In the genomic region with DNA sequence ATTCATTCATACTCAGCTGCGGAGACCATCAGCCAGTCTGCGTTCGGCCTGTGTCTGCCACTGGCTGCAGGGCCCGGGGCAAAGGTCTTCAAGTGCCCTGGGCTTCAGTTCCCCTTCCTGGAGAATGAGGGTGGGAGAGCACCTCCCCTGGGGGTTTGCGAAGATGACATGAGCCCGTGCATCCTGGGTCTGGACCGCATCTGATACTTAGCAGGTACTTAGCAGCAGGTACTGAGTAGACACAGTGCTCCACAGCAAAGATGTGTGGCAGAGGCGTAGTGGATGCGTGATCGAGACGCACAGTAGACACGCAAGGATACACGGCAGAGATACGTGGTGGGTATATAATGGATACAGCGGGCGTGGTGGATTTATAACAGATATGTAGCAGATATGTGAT, we compare ENCODE assay signal across 26 cellular contexts.
"Had no signal": no experiment of that assay in that cellular context is flagged by ENCODE, and none has a peak within 500 bp of the region (broad histone marks: within the 10 kb centered on the region; RNA-seq: fewer than 3 reads in every experiment).

No MANE protein-coding gene starts in this region.

- H3K27ac Mint-ChIP-seq: activated CD4-positive, alpha-beta memory T cell treated with anti-CD3 and anti-CD28 coated beads for 36 hours; activated CD4-positive, alpha-beta T cell treated with anti-CD3 and anti-CD28 coated beads, Interleukin-2, amount 10 ng/mL, durations not matched to agents 24 days and 14 days; activated T-cell treated with anti-CD3 and anti-CD28 coated beads, Interleukin-2, amount 50 U/mL, for 24 hours; stimulated activated naive B cell treated with anti-CD40 and anti-IgM and Interleukin-4, amounts not matched to agents 10 μg/mL and 1 μg/mL and 100 μg/mL, for 72 hours; T-helper 17 cell had no signal

- H3K4me1 Mint-ChIP-seq: activated CD4-positive, alpha-beta T cell treated with anti-CD3 and anti-CD28 coated beads, Interleukin-2, amount 10 ng/mL, durations not matched to agents 24 days and 14 days had no signal

- H3K9me3 ChIP-seq: breast epithelium, right atrium auricular region, suprapubic skin had no signal

- H3K27me3 ChIP-seq: breast epithelium, right atrium auricular region, stomach, suprapubic skin had no signal

- H3K4me1 ChIP-seq: breast epithelium, right atrium auricular region, suprapubic skin, tibial artery had no signal

- H3K36me3 ChIP-seq: breast epithelium, right atrium auricular region, tibial artery, WERI-Rb-1 had no signal

- DNase-seq: activated CD4-positive, alpha-beta memory T cell treated with anti-CD3 and anti-CD28 coated beads for 36 hours; activated CD4-positive, alpha-beta T cell treated with anti-CD3 and anti-CD28 coated beads, Interleukin-2, amount 10 ng/mL, durations not matched to agents 24 days and 14 days; activated CD4-positive, CD25-positive, alpha-beta regulatory T cell treated with anti-CD3 and anti-CD28 coated beads, Interleukin-2, amount 50 U/mL, for 72 hours; activated CD8-positive, alpha-beta memory T cell treated with anti-CD3 and anti-CD28 coated beads, Interleukin-2, amount 50 U/mL, for 48 hours; activated gamma-delta T cell treated with Interleukin-2 at 50 U/mL for 16 hours; activated naive CD4-positive, alpha-beta T cell treated with anti-CD3 and anti-CD28 coated beads, Interleukin-2, amount 50 U/mL, for 16 hours; activated T-cell treated with anti-CD3 and anti-CD28 coated beads, Interleukin-2, amount 50 U/mL, for 24 hours; amygdala; effector CD8-positive, alpha-beta T cell; hippocampal formation; occipital lobe; stimulated activated CD4-positive, alpha-beta T cell treated with anti-CD3 and anti-CD28 coated beads, Interleukin-1b, Interleukin-23, amount 100 ng/mL, for 48 hours; stimulated activated CD4-positive, alpha-beta T cell treated with anti-CD3 and anti-CD28 coated beads, Interleukin-4, amount 100 ng/mL, for 4 hours; stimulated activated CD8-positive, alpha-beta memory T cell treated with anti-CD3 and anti-CD28 coated beads, Interleukin-4, amount 100 ng/mL, for 48 hours; stimulated activated naive B cell treated with anti-CD40 and anti-IgM and Interleukin-4, amounts not matched to agents 10 μg/mL and 1 μg/mL and 100 μg/mL, for 72 hours; stomach; T1000; tibial artery; WERI-Rb-1 had no signal

- H3K9me3 Mint-ChIP-seq: central memory CD8-positive, alpha-beta T cell had no signal

- H3K4me3 ChIP-seq: breast epithelium, right atrium auricular region, smooth muscle cell, stomach, suprapubic skin, tibial artery had no signal

- H3K27ac ChIP-seq: breast epithelium, right atrium auricular region, stomach, suprapubic skin, tibial artery, WERI-Rb-1 had no signal

- H3K4me3 Mint-ChIP-seq: activated CD4-positive, alpha-beta memory T cell treated with anti-CD3 and anti-CD28 coated beads for 36 hours; activated CD4-positive, alpha-beta T cell treated with anti-CD3 and anti-CD28 coated beads, Interleukin-2, amount 10 ng/mL, durations not matched to agents 24 days and 14 days; activated T-cell treated with anti-CD3 and anti-CD28 coated beads, Interleukin-2, amount 50 U/mL, for 24 hours; central memory CD8-positive, alpha-beta T cell; stimulated activated naive B cell treated with anti-CD40 and anti-IgM and Interleukin-4, amounts not matched to agents 10 μg/mL and 1 μg/mL and 100 μg/mL, for 72 hours; T-helper 17 cell had no signal

- ATAC-seq: SK-N-SH treated with all-trans-retinoic acid at 6 μM for 48 hours, T-helper 17 cell had no signal

- H3K27me3 Mint-ChIP-seq: activated CD4-positive, alpha-beta memory T cell treated with anti-CD3 and anti-CD28 coated beads for 36 hours; activated CD4-positive, alpha-beta T cell treated with anti-CD3 and anti-CD28 coated beads, Interleukin-2, amount 10 ng/mL, durations not matched to agents 24 days and 14 days; activated T-cell treated with anti-CD3 and anti-CD28 coated beads, Interleukin-2, amount 50 U/mL, for 24 hours; central memory CD8-positive, alpha-beta T cell; stimulated activated naive B cell treated with anti-CD40 and anti-IgM and Interleukin-4, amounts not matched to agents 10 μg/mL and 1 μg/mL and 100 μg/mL, for 72 hours; T-helper 17 cell had no signal
